In the genomic region with DNA sequence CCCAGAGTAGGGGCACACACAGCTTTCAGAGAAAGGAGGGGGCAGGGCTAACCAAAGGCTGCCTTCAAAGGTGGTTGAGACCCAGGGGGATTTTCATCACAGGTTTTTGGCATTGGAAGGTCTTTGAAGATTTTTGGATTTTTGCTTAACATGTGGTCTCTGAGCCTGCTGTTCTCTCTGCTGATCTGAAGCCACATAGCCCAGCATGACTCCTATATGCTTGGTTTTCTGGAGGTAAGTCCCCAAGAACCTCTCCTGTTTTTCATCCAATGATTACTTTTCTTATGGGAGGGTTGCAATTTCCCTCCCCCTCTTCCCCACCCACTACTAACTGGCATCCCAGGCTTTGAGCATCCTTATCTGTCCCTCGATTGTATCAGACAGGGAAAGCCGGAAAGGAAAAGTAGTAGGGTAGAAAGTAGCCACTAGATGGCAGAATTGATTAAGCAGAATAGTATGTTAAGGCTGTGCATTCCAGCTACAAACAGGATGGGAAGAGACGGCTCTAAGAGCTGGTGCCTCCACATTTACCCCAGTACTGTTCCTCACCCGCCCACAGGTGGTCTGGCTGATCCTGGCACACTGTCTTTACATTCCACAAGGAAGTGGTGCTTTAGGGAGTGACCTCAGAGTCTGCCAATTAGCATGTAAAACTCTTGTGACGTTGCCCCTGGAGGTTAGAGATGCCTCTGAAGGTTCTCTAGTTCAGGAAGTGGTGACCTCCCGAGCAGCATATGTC, we compare ENCODE assay signal across 2 cellular contexts.
TF ChIP-seq lines count a peak whose summit lies in the region.

No MANE protein-coding gene starts in this region.

TF ChIP-seq in SK-N-SH, 30 proteins besides CTCF, POLR2A, EP300 and RAD21:
- TF ChIP-seq NFIC (IDR thresholded peaks at IDR 0.05; ENCODE audit: borderline replicate concordance) (no peak), GATA2 (CRISPR knock-in tag; IDR thresholded peaks at IDR 0.05) (peak; percentile 84), NRF1 (IDR thresholded peaks at IDR 0.05; ENCODE audit: low read depth, low read length) (no peak), JUND (IDR thresholded peaks at IDR 0.05) (no peak), CHD2 (IDR thresholded peaks at IDR 0.05; ENCODE audit: low read length, partially characterized antibody) (no peak), TAF1 (IDR thresholded peaks at IDR 0.05; ENCODE audit: borderline replicate concordance, low read depth, low read length) (no peak), SIN3A (IDR thresholded peaks at IDR 0.05; ENCODE audit: borderline replicate concordance, low read depth, low read length) (no peak), ELF1 (IDR thresholded peaks at IDR 0.05) (no peak), RFX5 (IDR thresholded peaks at IDR 0.05; ENCODE audit: low read length) (no peak), TCF12 (IDR thresholded peaks at IDR 0.05) (no peak), SMC3 (IDR thresholded peaks at IDR 0.05; ENCODE audit: low read depth, low read length) (peak; percentile 63), RXRA (IDR thresholded peaks at IDR 0.05; ENCODE audit: borderline replicate concordance, low read depth) (no peak), MAX (IDR thresholded peaks at IDR 0.05; ENCODE audit: low read depth) (no peak), FOSL2 (IDR thresholded peaks at IDR 0.05; ENCODE audit: borderline replicate concordance, low read depth) (no peak), FOXM1 (IDR thresholded peaks at IDR 0.05; ENCODE audit: low read depth) (no peak), USF1 (IDR thresholded peaks at IDR 0.05; ENCODE audit: borderline replicate concordance, low read depth) (no peak), RCOR1 (IDR thresholded peaks at IDR 0.05; ENCODE audit: low read length) (peak; percentile 60; the same call in 1 of the 2 replicates), PBX3 (IDR thresholded peaks at IDR 0.05) (no peak), YY1 (IDR thresholded peaks at IDR 0.05; ENCODE audit: low read depth) (no peak)

TF ChIP-seq in H1, 55 proteins besides CTCF, POLR2A, EP300 and RAD21:
- TF ChIP-seq BCL11A (IDR thresholded peaks at IDR 0.05; ENCODE audit: low read depth in 2 of 2, low read length in 2 of 2) (no peak), CREB1 (IDR thresholded peaks at IDR 0.05) (peak; percentile 20; the same call in 1 of the 2 replicates), EGR1 (IDR thresholded peaks at IDR 0.05; ENCODE audit: borderline replicate concordance, low read depth, low read length) (peak; percentile 53; the same call in 1 of the 2 replicates), TEAD4 (IDR thresholded peaks at IDR 0.05; ENCODE audit: low read depth, low read length) (peak; percentile 73)
